In genomic region chr16:57946181-57946801, GRCh38 we compare ENCODE assay signal across 28 cellular contexts. TPM values are rescaled to one million over a fixed set of nuclear protein-coding genes. Genes with fewer than 3 reads are reported as not detected.
DNase-seq lines count a peak whose midpoint lies in the region; ATAC-seq and TF ChIP-seq lines count a peak whose summit lies in the region.
"Had no signal": no experiment of that assay in that cellular context is flagged by ENCODE, and none has a peak within 500 bp of the region (broad histone marks: within the 10 kb centered on the region; RNA-seq: fewer than 3 reads in every experiment).

No MANE protein-coding gene starts in this region.

- H3K4me2 ChIP-seq in GM23338 = no peak overlapping the region

- ATAC-seq in HG03175 (IDR thresholded peaks at IDR 0.05; ENCODE audit: unreplicated experiment) (no peak), GM23338 (no peak; the same call in 2 of the 3 replicates)
- ATAC-seq: activated CD8-positive, alpha-beta memory T cell treated with anti-CD3 and anti-CD28 coated beads, Interleukin-2, amount 10 ng/mL, durations not matched to agents 7 days and 5 days; T-cell had no signal

- no peaks in the 10 kb centered on the region for H3K36me3 Mint-ChIP-seq in GM23338 (ENCODE audit: low read depth)
- H3K36me3 Mint-ChIP-seq in T-helper 2 cell treated with Interferon-gamma antibody and Interleukin-4, amounts not matched to agents 5 μg/mL and 100 μg/mL, for 36 hours (ENCODE audit: low read depth) = no peaks in the 10 kb centered on the region
- H3K36me3 Mint-ChIP-seq: activated CD8-positive, alpha-beta memory T cell treated with anti-CD3 and anti-CD28 coated beads, Interleukin-2, amount 10 ng/mL, durations not matched to agents 7 days and 5 days; activated naive CD8-positive, alpha-beta T cell; T-cell had no signal

- H2AFZ ChIP-seq in GM23338 = no peak overlapping the region

- DNase-seq in NCI-H187 treated with DMSO at 0.1 percent for 48 hours (lab: John Stamatoyannopoulos, UW) = peak; percentile 22
- DNase-seq in NCI-H187 (lab: John Stamatoyannopoulos, UW) = no peak
- peak; percentile 47 to 90 (median 67) for DNase-seq in NCI-H1417 (lab: John Stamatoyannopoulos, UW)
- DNase-seq in NCI-H82 (lab: John Stamatoyannopoulos, UW) = peak; percentile 79
- peak; percentile 43 for DNase-seq in retina
- DNase-seq in GM23338 (ENCODE audit: low spot score) = no peak
- DNase-seq in T-helper 2 cell treated with Interferon-gamma antibody and Interleukin-4, amounts not matched to agents 5 μg/mL and 100 μg/mL, for 36 hours (ENCODE audit: low spot score) = no peak
- DNase-seq: activated CD4-positive, alpha-beta T cell treated with anti-CD3 and anti-CD28 coated beads, Interleukin-2, amount 10 ng/mL, durations not matched to agents 24 days and 14 days; activated CD8-positive, alpha-beta memory T cell treated with anti-CD3 and anti-CD28 coated beads, Interleukin-2, amount 10 ng/mL, durations not matched to agents 7 days and 5 days; DMS79; effector CD8-positive, alpha-beta T cell; KG1; NCI-H510A; OCI-M1; SHP77; stimulated activated CD4-positive, alpha-beta T cell treated with anti-CD3 and anti-CD28 coated beads, Interleukin-12 subunit alpha, Interleukin-12 subunit beta, amount 100 ng/mL, for 4 hours; T-cell; upper lobe of right lung had no signal

- H3K27me3 ChIP-seq in GM23338 (ENCODE audit: insufficient read depth) = no peaks in the 10 kb centered on the region
- H3K27me3 ChIP-seq: BLaER1 treated with 17β-estradiol and CSF1 and Interleukin-3, amounts not matched to agents 10 nM and 100 nM; right atrium auricular region; upper lobe of right lung had no signal

- no peaks in the 10 kb centered on the region for H3K4me1 ChIP-seq in GM23338 (ENCODE audit: insufficient read depth)

- H3F3A ChIP-seq in GM23338 (replicated peaks; ENCODE audit: low read depth) = no peaks in the 10 kb centered on the region

- no peak overlapping the region for H3K4me3 ChIP-seq in GM23338
- H3K4me3 ChIP-seq: BLaER1 treated with 17β-estradiol and CSF1 and Interleukin-3, amounts not matched to agents 10 nM and 100 nM; right atrium auricular region; upper lobe of right lung had no signal

- H3K9me3 Mint-ChIP-seq in GM23338 = no peaks in the 10 kb centered on the region
- H3K9me3 Mint-ChIP-seq in T-helper 2 cell treated with Interferon-gamma antibody and Interleukin-4, amounts not matched to agents 5 μg/mL and 100 μg/mL, for 36 hours = no peaks in the 10 kb centered on the region
- H3K9me3 Mint-ChIP-seq: activated CD4-positive, alpha-beta T cell treated with anti-CD3 and anti-CD28 coated beads, Interleukin-2, amount 10 ng/mL, durations not matched to agents 24 days and 14 days; activated T-helper 1 cell treated with anti-CD3 and anti-CD28 coated beads, Interleukin-12 subunit alpha, Interleukin-12 subunit beta, Interleukin-2, Interleukin-4 antibody, amounts not matched to agents 30 ng/mL and 10 ng/mL and 1 ng/mL, durations not matched to agents 14 hours and 24 hours and 36 hours; T-cell had no signal

- H3K4me1 Mint-ChIP-seq in GM23338 = peaks cover 10% of the 10 kb centered on the region; the same call in 1 of the 3 replicates
- no peaks in the 10 kb centered on the region for H3K4me1 Mint-ChIP-seq in T-helper 2 cell treated with Interferon-gamma antibody and Interleukin-4, amounts not matched to agents 5 μg/mL and 100 μg/mL, for 36 hours (ENCODE audit: low read depth)
- H3K4me1 Mint-ChIP-seq: activated CD4-positive, alpha-beta T cell treated with anti-CD3 and anti-CD28 coated beads, Interleukin-2, amount 10 ng/mL, durations not matched to agents 24 days and 14 days; activated CD8-positive, alpha-beta memory T cell treated with anti-CD3 and anti-CD28 coated beads, Interleukin-2, amount 10 ng/mL, durations not matched to agents 7 days and 5 days; T-cell had no signal

- no peak overlapping the region for H3K27ac Mint-ChIP-seq in GM23338
- H3K27ac Mint-ChIP-seq in T-helper 2 cell treated with Interferon-gamma antibody and Interleukin-4, amounts not matched to agents 5 μg/mL and 100 μg/mL, for 36 hours = no peak overlapping the region
- H3K27ac Mint-ChIP-seq: activated CD4-positive, alpha-beta T cell treated with anti-CD3 and anti-CD28 coated beads, Interleukin-2, amount 10 ng/mL, durations not matched to agents 24 days and 14 days; activated CD8-positive, alpha-beta memory T cell treated with anti-CD3 and anti-CD28 coated beads, Interleukin-2, amount 10 ng/mL, durations not matched to agents 7 days and 5 days; activated naive CD8-positive, alpha-beta T cell; activated T-helper 1 cell treated with anti-CD3 and anti-CD28 coated beads, Interleukin-12 subunit alpha, Interleukin-12 subunit beta, Interleukin-2, Interleukin-4 antibody, amounts not matched to agents 30 ng/mL and 10 ng/mL and 1 ng/mL, durations not matched to agents 14 hours and 24 hours and 36 hours; T-cell had no signal

- no peak for TF ChIP-seq CTCF in GM23338 (conservative IDR thresholded peaks at IDR 0.05; ENCODE audit: low read depth in 2 of 2)

- no peak overlapping the region for H3K4me3 Mint-ChIP-seq in GM23338
- no peak overlapping the region for H3K4me3 Mint-ChIP-seq in T-helper 2 cell treated with Interferon-gamma antibody and Interleukin-4, amounts not matched to agents 5 μg/mL and 100 μg/mL, for 36 hours
- H3K4me3 Mint-ChIP-seq: activated CD4-positive, alpha-beta T cell treated with anti-CD3 and anti-CD28 coated beads, Interleukin-2, amount 10 ng/mL, durations not matched to agents 24 days and 14 days; activated CD8-positive, alpha-beta memory T cell treated with anti-CD3 and anti-CD28 coated beads, Interleukin-2, amount 10 ng/mL, durations not matched to agents 7 days and 5 days; activated naive CD8-positive, alpha-beta T cell; activated T-helper 1 cell treated with anti-CD3 and anti-CD28 coated beads, Interleukin-12 subunit alpha, Interleukin-12 subunit beta, Interleukin-2, Interleukin-4 antibody, amounts not matched to agents 30 ng/mL and 10 ng/mL and 1 ng/mL, durations not matched to agents 14 hours and 24 hours and 36 hours; T-cell had no signal

- H3K36me3 ChIP-seq in GM23338 (ENCODE audit: insufficient read depth) = no peaks in the 10 kb centered on the region
- H3K36me3 ChIP-seq: BLaER1 treated with 17β-estradiol and CSF1 and Interleukin-3, amounts not matched to agents 10 nM and 100 nM; right atrium auricular region; upper lobe of right lung had no signal

- H3K79me2 ChIP-seq in GM23338 (replicated peaks; ENCODE audit: insufficient read depth) = no peaks in the 10 kb centered on the region

- H3K9me2 ChIP-seq in GM23338 (ENCODE audit: insufficient read depth) = no peaks in the 10 kb centered on the region

- H4K20me1 ChIP-seq in GM23338 (replicated peaks; ENCODE audit: insufficient read depth) = no peaks in the 10 kb centered on the region
- H4K20me1 ChIP-seq: BLaER1 treated with 17β-estradiol and CSF1 and Interleukin-3, amounts not matched to agents 10 nM and 100 nM had no signal

- H3K27me3 Mint-ChIP-seq in GM23338 (ENCODE audit: insufficient read depth, low read depth, poor library complexity) = peaks cover 16% of the 10 kb centered on the region
- no peaks in the 10 kb centered on the region for H3K27me3 Mint-ChIP-seq in T-helper 2 cell treated with Interferon-gamma antibody and Interleukin-4, amounts not matched to agents 5 μg/mL and 100 μg/mL, for 36 hours (ENCODE audit: low read depth)

- H3K27ac ChIP-seq in GM23338 (ENCODE audit: low read depth) = no peak overlapping the region
- H3K27ac ChIP-seq: BLaER1 treated with 17β-estradiol and CSF1 and Interleukin-3, amounts not matched to agents 10 nM and 100 nM; right atrium auricular region; upper lobe of right lung had no signal

TF ChIP-seq in GM23338, 12 proteins besides CTCF, POLR2A, EP300 and RAD21 (continues in another document):
- TF ChIP-seq CREB1 (CRISPR knock-in tag; IDR thresholded peaks at IDR 0.05; ENCODE audit: low read depth) (no peak), ETS1 (IDR thresholded peaks at IDR 0.05) (no peak), EZH2 (IDR thresholded peaks at IDR 0.05; ENCODE audit: low read depth, unreplicated experiment) (no peak), ZNF114 (CRISPR knock-in tag; IDR thresholded peaks at IDR 0.05) (no peak), NANOG (IDR thresholded peaks at IDR 0.05; ENCODE audit: borderline replicate concordance) (no peak), STAT1 (IDR thresholded peaks at IDR 0.05; ENCODE audit: unreplicated experiment) (no peak), JUNB (IDR thresholded peaks at IDR 0.05; ENCODE audit: unreplicated experiment) (no peak), POLR2AphosphoS5 (IDR thresholded peaks at IDR 0.05; ENCODE audit: low read depth) (no peak)

RNA-seq across cellular contexts. Expression of gene CNGB1, which starts 24.6 kb away (rescaled TPM):
- total RNA-seq in GM23338 (2014; rRNA removed; shearing (Covaris generic)) = not detected in 2 replicates
- polyA plus RNA-seq in GM23338 (2016; fragmentation: Nextera tagmentation; extraction: Ambion mirVana) = not detected in 2 replicates
- total RNA-seq: activated CD4-positive, alpha-beta T cell treated with anti-CD3 and anti-CD28 coated beads, Interleukin-2, amount 10 ng/mL, durations not matched to agents 24 days and 14 days; activated CD8-positive, alpha-beta memory T cell treated with anti-CD3 and anti-CD28 coated beads, Interleukin-2, amount 10 ng/mL, durations not matched to agents 7 days and 5 days; activated T-helper 1 cell treated with anti-CD3 and anti-CD28 coated beads, Interleukin-12 subunit alpha, Interleukin-12 subunit beta, Interleukin-2, Interleukin-4 antibody, amounts not matched to agents 30 ng/mL and 10 ng/mL and 1 ng/mL, durations not matched to agents 14 hours and 24 hours and 36 hours; astrocyte; H1; myocyte; osteocyte; right atrium auricular region; subcutaneous adipose tissue; T-cell; upper lobe of right lung had no signal
- polyA plus RNA-seq: H1 had no signal

RNA-seq across cellular contexts. Expression of gene ZNF319, which starts 54.2 kb away (rescaled TPM):
- 4.3 and 10.0 TPM in 2 replicates for total RNA-seq in GM23338 (2014; rRNA removed; shearing (Covaris generic))
- polyA plus RNA-seq in GM23338 (2016; fragmentation: Nextera tagmentation; extraction: Ambion mirVana) = 1.4 and 1.7 TPM in 2 replicates

RNA-seq across cellular contexts. Expression of gene USB1, which starts 54.9 kb away (rescaled TPM):
- total RNA-seq in GM23338 (2014; rRNA removed; shearing (Covaris generic)) = 102 and 118 TPM in 2 replicates
- 67.1 and 79.6 TPM in 2 replicates for polyA plus RNA-seq in GM23338 (2016; fragmentation: Nextera tagmentation; extraction: Ambion mirVana)

Comparison
In these comparisons a context has a peak if more than half of its experiments do, and no peak if none do; other contexts are left out.
1. DNase-seq: peak in NCI-H187 treated with DMSO at 0.1 percent for 48 hours (single experiment), NCI-H1417 (3 of 3), NCI-H82 (single experiment) and retina (single experiment); none in NCI-H187 (0 of 2), GM23338 (single experiment) and T-helper 2 cell treated with Interferon-gamma antibody and Interleukin-4, amounts not matched to agents 5 μg/mL and 100 μg/mL, for 36 hours (single experiment).